20 cellular contexts compared by ENCODE assay signal in genomic region chr7:27883726-27884125, GRCh38.
DNase-seq lines count a peak whose midpoint lies in the region; ATAC-seq and TF ChIP-seq lines count a peak whose summit lies in the region.
"Had no signal": no experiment of that assay in that cellular context is flagged by ENCODE, and none has a peak within 500 bp of the region (broad histone marks: within the 10 kb centered on the region; RNA-seq: fewer than 3 reads in every experiment).

No MANE protein-coding gene starts in this region.

- H3K27ac Mint-ChIP-seq in nephron = peak overlapping the region in 2 of 3 experiments; percentile 30 to 40
- H3K27ac Mint-ChIP-seq: HFFc6 had no signal

- no peak for TF ChIP-seq CTCF in nephron (IDR thresholded peaks at IDR 0.05; ENCODE audit: unreplicated experiment in 3 of 3)

- no peaks in the 10 kb centered on the region for H3K36me3 Mint-ChIP-seq in nephron (ENCODE audit: low read depth)

- no peak for ATAC-seq in GM18870 (IDR thresholded peaks at IDR 0.05; ENCODE audit: unreplicated experiment)

- no peaks in the 10 kb centered on the region for H3K9me3 Mint-ChIP-seq in nephron
- H3K9me3 Mint-ChIP-seq: CD14-positive monocyte, HFFc6 had no signal

- no peaks in the 10 kb centered on the region for H3K4me1 Mint-ChIP-seq in nephron
- H3K4me1 Mint-ChIP-seq: CD14-positive monocyte had no signal

- DNase-seq in EH (ENCODE audit: low read depth) (peak; percentile 57), astrocyte of the hippocampus (ENCODE audit: low read depth, low spot score) (peak; percentile 53), foreskin melanocyte (peak; percentile 32), islet precursor cell (no peak), NCI-H1105 (lab: John Stamatoyannopoulos, UW) (no peak)
- DNase-seq in activated CD4-positive, alpha-beta T cell treated with anti-CD3 and anti-CD28 coated beads, Interleukin-2, amount 50 U/mL, for 48 hours = no peak
- DNase-seq: Caco-2, DMS53, GDM1, HFFc6, KBM-7, NCI-H1048, NCI-H1694 treated with DMSO at 0.1 percent for 48 hours, NCI-H2171, NCI-H774, Peyer's patch, SHP77 had no signal

- H3K27me3 Mint-ChIP-seq in nephron (ENCODE audit: low read depth) = no peaks in the 10 kb centered on the region

- H3K4me3 Mint-ChIP-seq in nephron = no peak overlapping the region
- H3K4me3 Mint-ChIP-seq: CD14-positive monocyte, HFFc6 had no signal

Comparison
In these comparisons a context has a peak if more than half of its experiments do, and no peak if none do; other contexts are left out.
1. DNase-seq: peak in EH (single experiment), astrocyte of the hippocampus (single experiment) and foreskin melanocyte (single experiment); none in activated CD4-positive, alpha-beta T cell treated with anti-CD3 and anti-CD28 coated beads, Interleukin-2, amount 50 U/mL, for 48 hours (0 of 2), islet precursor cell (single experiment) and NCI-H1105 (single experiment).